ENCODE assay signal across 1 cellular context in genomic region chr2:205383601-205384000, GRCh38.
TF ChIP-seq lines count a peak whose summit lies in the region.

No MANE protein-coding gene starts in this region.

TF ChIP-seq in HepG2, 621 proteins besides CTCF, POLR2A, EP300 and RAD21 (continued from another document):
- no peak for TF ChIP-seq LBX2 (CRISPR knock-in tag; IDR thresholded peaks at IDR 0.05; ENCODE audit: borderline replicate concordance)
- no peak for TF ChIP-seq TRAFD1 (CRISPR knock-in tag; IDR thresholded peaks at IDR 0.05; ENCODE audit: borderline replicate concordance)
- TF ChIP-seq KDM3A (CRISPR knock-in tag; IDR thresholded peaks at IDR 0.05; ENCODE audit: low read depth) = no peak
- TF ChIP-seq ZNF841 (CRISPR knock-in tag; IDR thresholded peaks at IDR 0.05; ENCODE audit: borderline replicate concordance) = no peak
- no peak for TF ChIP-seq ZNF564 (CRISPR knock-in tag; IDR thresholded peaks at IDR 0.05)
- TF ChIP-seq ZNF720 (CRISPR knock-in tag; IDR thresholded peaks at IDR 0.05) = no peak
- no peak for TF ChIP-seq PBX3 (CRISPR knock-in tag; IDR thresholded peaks at IDR 0.05; ENCODE audit: borderline replicate concordance)
- TF ChIP-seq MXD3 (CRISPR knock-in tag; IDR thresholded peaks at IDR 0.05) = no peak
- TF ChIP-seq MEIS2 (CRISPR knock-in tag; IDR thresholded peaks at IDR 0.05) = no peak
- no peak for TF ChIP-seq SP5 (CRISPR knock-in tag; IDR thresholded peaks at IDR 0.05; ENCODE audit: borderline replicate concordance, low read depth)
- no peak for TF ChIP-seq MAX (IDR thresholded peaks at IDR 0.05)
